ENCODE assay signal across 15 cellular contexts in genomic region chr17:83098241-83099085, GRCh38. TPM values are rescaled to one million over a fixed set of nuclear protein-coding genes. Genes with fewer than 3 reads are reported as not detected.
DNase-seq lines count a peak whose midpoint lies in the region; ATAC-seq and TF ChIP-seq lines count a peak whose summit lies in the region.
"Had no signal": no experiment of that assay in that cellular context is flagged by ENCODE, and none has a peak within 500 bp of the region (broad histone marks: within the 10 kb centered on the region; RNA-seq: fewer than 3 reads in every experiment).

No MANE protein-coding gene starts in this region.

- peak overlapping the region; percentile 85 for H2BK15ac ChIP-seq in neuronal stem cell (ENCODE audit: low read length)

- no peak for TF ChIP-seq POLR2A in ovary (IDR thresholded peaks at IDR 0.05)

- intact Hi-C loops in Right ventricle myocardium inferior (cut with DNase I) = no loop called here
- intact Hi-C loops in ovary (cut with DNase I) = no loop called here

- no peaks in the 10 kb centered on the region for H3K79me1 ChIP-seq in neuronal stem cell (ENCODE audit: low read depth, low read length)

- TF ChIP-seq EP300 in ovary (IDR thresholded peaks at IDR 0.05) = no peak

- H2BK12ac ChIP-seq in neuronal stem cell (ENCODE audit: low read length) = peak overlapping the region; percentile 97

- H2BK120ac ChIP-seq in neuronal stem cell (ENCODE audit: low read depth, low read length) = peak overlapping the region; percentile 83

- H3K27ac Mint-ChIP-seq in glutamatergic neuron (ENCODE audit: unreplicated experiment) (no peak overlapping the region), type B pancreatic cell (peak overlapping the region; percentile 91)
- H3K27ac Mint-ChIP-seq: activated T-cell treated with anti-CD3 and anti-CD28 coated beads, Interleukin-2, amount 50 U/mL, for 24 hours had no signal

- TF ChIP-seq CTCF in cardiac muscle cell (IDR thresholded peaks at IDR 0.05; ENCODE audit: low read depth, low read length) = no peak
- TF ChIP-seq CTCF in glutamatergic neuron (IDR thresholded peaks at IDR 0.05; ENCODE audit: partially characterized antibody, unreplicated experiment) = no peak
- TF ChIP-seq CTCF in type B pancreatic cell (conservative IDR thresholded peaks at IDR 0.05) = no peak
- TF ChIP-seq CTCF in ovary (IDR thresholded peaks at IDR 0.05) = no peak

- H3K9me3 ChIP-seq in cardiac muscle cell (ENCODE audit: low read depth) (no peaks in the 10 kb centered on the region), neuronal stem cell (replicated peaks in 1 of 2; ENCODE audit: control insufficient read depth in 2 of 2, insufficient read depth in 1 of 2, low read depth in 1 of 2, low read length in 2 of 2) (peaks cover 0 to 2% of the 10 kb centered on the region in 2 donors), ovary (no peaks in the 10 kb centered on the region)

- H3K27ac ChIP-seq in cardiac muscle cell (peak overlapping the region; percentile 48), neuronal stem cell (replicated peaks; ENCODE audit: low read length) (peak overlapping the region; percentile 66), ovary (peak overlapping the region in 1 of 2 donors; percentile 15)

- H3K4me1 Mint-ChIP-seq in glutamatergic neuron (ENCODE audit: low read depth, unreplicated experiment) (peaks cover 2% of the 10 kb centered on the region), type B pancreatic cell (ENCODE audit: unreplicated experiment) (peaks cover 11% of the 10 kb centered on the region)

- no peak overlapping the region for H3K4me3 ChIP-seq in cardiac muscle cell
- H3K4me3 ChIP-seq in neuronal stem cell (ENCODE audit: low read length in 2 of 2) = no peak overlapping the region
- H3K4me3 ChIP-seq in ovary = no peak overlapping the region

- H3K4me2 ChIP-seq in neuronal stem cell (ENCODE audit: insufficient read depth, low read length, poor library complexity, severe bottlenecking) = no peak overlapping the region

- peak overlapping the region; percentile 99 for H2AK5ac ChIP-seq in neuronal stem cell (ENCODE audit: low read depth, low read length)

- no peak for ATAC-seq in Right ventricle myocardium inferior

- no peak overlapping the region for H2AFZ ChIP-seq in neuronal stem cell (ENCODE audit: low read length)

- H3K4me1 ChIP-seq in cardiac muscle cell (ENCODE audit: low read depth) (peaks cover 14% of the 10 kb centered on the region), neuronal stem cell (ENCODE audit: control insufficient read depth in 2 of 2, insufficient read depth in 1 of 2, low read depth in 1 of 2, low read length in 2 of 2) (peaks cover 9 to 22% of the 10 kb centered on the region in 2 donors), ovary (ENCODE audit: insufficient read depth) (peaks cover 21% of the 10 kb centered on the region)

- peak overlapping the region; percentile 38 for H3K14ac ChIP-seq in neuronal stem cell (ENCODE audit: low read length)

- no peak overlapping the region for H3K9ac ChIP-seq in neuronal stem cell (ENCODE audit: low read depth, low read length, poor library complexity)

- no CpG with 5 or more reads among the region's 31 CpGs for WGBS in neuronal stem cell (ENCODE audit: extremely low coverage in 2 of 2, insufficient read length in 2 of 2, insufficient replicate concordance in 1 of 2), 2 donors
- WGBS in ovary, 3 donors = 30 to 48% (median 39%) methylated on average over 25 to 31 of the region's 31 CpGs

- H4K91ac ChIP-seq in neuronal stem cell (ENCODE audit: low read depth, low read length, poor library complexity) = no peak overlapping the region

- H3K9me3 Mint-ChIP-seq in glutamatergic neuron (ENCODE audit: unreplicated experiment) (peaks cover 3% of the 10 kb centered on the region), type B pancreatic cell (no peaks in the 10 kb centered on the region)
- H3K9me3 Mint-ChIP-seq: activated T-cell treated with anti-CD3 and anti-CD28 coated beads, Interleukin-2, amount 50 U/mL, for 24 hours had no signal

- no peaks in the 10 kb centered on the region for H3K36me3 ChIP-seq in cardiac muscle cell
- H3K36me3 ChIP-seq in neuronal stem cell (replicated peaks in 1 of 2; ENCODE audit: control insufficient read depth in 2 of 2, insufficient read depth in 2 of 2, low read length in 2 of 2) = peaks cover 19 to 33% of the 10 kb centered on the region in 2 donors
- H3K36me3 ChIP-seq in ovary = no peaks in the 10 kb centered on the region

- H3K4me3 Mint-ChIP-seq in glutamatergic neuron (ENCODE audit: unreplicated experiment) (no peak overlapping the region), type B pancreatic cell (no peak overlapping the region)
- H3K4me3 Mint-ChIP-seq: activated T-cell treated with anti-CD3 and anti-CD28 coated beads, Interleukin-2, amount 50 U/mL, for 24 hours had no signal

- H3K23ac ChIP-seq in neuronal stem cell (ENCODE audit: low read depth, low read length, poor library complexity) = no peak overlapping the region

- H3K4ac ChIP-seq in neuronal stem cell (ENCODE audit: low read length) = peak overlapping the region; percentile 95

- H3K27me3 Mint-ChIP-seq in glutamatergic neuron (ENCODE audit: unreplicated experiment) = peaks cover 7% of the 10 kb centered on the region
- H3K27me3 Mint-ChIP-seq in type B pancreatic cell = no peaks in the 10 kb centered on the region

- H3K27me3 ChIP-seq in cardiac muscle cell (no peaks in the 10 kb centered on the region), neuronal stem cell (ENCODE audit: control insufficient read depth in 3 of 3, insufficient read depth in 3 of 3, low read depth in 1 of 3, low read length in 3 of 3) (peaks cover 0 to 3% (median 0%) of the 10 kb centered on the region in 3 experiments), ovary (no peaks in the 10 kb centered on the region)

- peak overlapping the region; percentile 95 for H3K18ac ChIP-seq in neuronal stem cell (ENCODE audit: low read length)

- H3K36me3 Mint-ChIP-seq in glutamatergic neuron (ENCODE audit: unreplicated experiment) (no peaks in the 10 kb centered on the region), type B pancreatic cell (no peaks in the 10 kb centered on the region)

- peak overlapping the region; percentile 43 for H4K8ac ChIP-seq in neuronal stem cell (ENCODE audit: low read depth, low read length)

- no peak for DNase-seq in cardiac muscle cell (ENCODE audit: low read depth in 1 of 2, low spot score in 1 of 2)
- no peak for DNase-seq in Right ventricle myocardium inferior (ENCODE audit: missing footprints)
- peak; percentile 68 for DNase-seq in glutamatergic neuron
- no peak for DNase-seq in neuronal stem cell (ENCODE audit: low spot score)
- no peak for DNase-seq in type B pancreatic cell (ENCODE audit: extremely low spot score, unreplicated experiment)
- DNase-seq in SHP77 (lab: John Stamatoyannopoulos, UW) = no peak
- DNase-seq in activated effector memory CD4-positive, alpha-beta T cell treated with anti-CD3 and anti-CD28 coated beads, Interleukin-2, amount 50 U/mL, for 16 hours = no peak
- no peak for DNase-seq in ovary
- DNase-seq: activated CD4-positive, alpha-beta T cell treated with anti-CD3 and anti-CD28 coated beads for 48 hours; activated T-cell treated with anti-CD3 and anti-CD28 coated beads, Interleukin-2, amount 50 U/mL, for 24 hours; CD8-positive, alpha-beta memory T cell; effector CD4-positive, alpha-beta T cell; NCI-H2081; NCI-H526 treated with DMSO at 0.1 percent for 48 hours; stimulated activated CD8-positive, alpha-beta memory T cell treated with anti-CD3 and anti-CD28 coated beads, Interleukin-4, amount 100 ng/mL, for 48 hours had no signal

- peak overlapping the region; percentile 87 for H2BK5ac ChIP-seq in neuronal stem cell (ENCODE audit: low read length)

RNA-seq across cellular contexts. Expression of gene METRNL, which starts 19.1 kb away (rescaled TPM):
- total RNA-seq in cardiac muscle cell (41.5 and 44.1 TPM in 2 replicates), Right ventricle myocardium inferior (70.1 TPM), glutamatergic neuron (ENCODE audit: unreplicated experiment) (47.1 TPM), type B pancreatic cell (ENCODE audit: low replicate concordance) (76.2 and 145 TPM in 2 replicates), ovary (10 to 100 TPM; 12.9 to 84.3 (median 29.7) TPM)
- polyA plus RNA-seq in cardiac muscle cell (30.0 and 40.5 TPM in 2 replicates), ovary (10 to 100 TPM in 1 of 2 donors, 1 to 10 TPM in 1; 4.3 to 29.4 TPM)
- 12.8 TPM for polyA plus RNA-seq in neuronal stem cell (2013, experiment 1 of 2)
- polyA plus RNA-seq in neuronal stem cell (2013, experiment 2 of 2) = 14.7 TPM
